In the genomic region with DNA sequence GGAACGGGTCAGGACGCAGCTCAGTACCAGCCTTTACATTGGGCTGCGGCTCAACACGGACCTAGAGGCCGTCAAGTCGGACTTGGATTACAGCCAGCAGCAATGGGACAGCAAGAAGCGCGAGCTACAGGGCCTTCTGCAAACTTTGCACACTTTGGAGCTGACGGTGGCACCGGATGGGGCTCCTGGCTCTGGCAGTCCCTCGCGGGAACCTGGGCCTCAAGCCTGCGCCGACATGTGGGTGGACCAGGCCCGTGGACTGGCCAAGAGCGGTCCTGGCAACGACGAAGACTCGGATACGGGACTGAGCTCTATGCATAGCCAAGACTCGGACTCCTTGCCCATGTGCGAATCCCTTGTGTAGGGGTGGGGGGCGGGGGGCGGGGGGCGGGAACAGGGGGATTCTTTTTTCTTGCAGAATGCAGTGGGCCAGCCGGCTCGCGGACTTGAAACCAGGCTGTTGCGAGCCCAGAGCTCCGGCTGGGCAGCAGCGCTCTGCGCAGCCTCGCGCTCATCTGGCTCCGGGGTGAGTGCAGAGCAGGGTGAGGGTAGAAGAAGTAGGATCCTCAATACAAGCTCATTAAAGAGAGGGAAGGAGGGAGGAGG, we compare ENCODE assay signal across 11 cellular contexts. TPM values are rescaled to one million over a fixed set of nuclear protein-coding genes. Genes with fewer than 3 reads are reported as not detected.
A peak's percentile ranks its signal among the peaks of the same experiment; 100 is the strongest.
DNase-seq lines count a peak whose midpoint lies in the region; ATAC-seq and TF ChIP-seq lines count a peak whose summit lies in the region.
"Had no signal": no experiment of that assay in that cellular context is flagged by ENCODE, and none has a peak within 500 bp of the region (broad histone marks: within the 10 kb centered on the region; RNA-seq: fewer than 3 reads in every experiment).

No MANE protein-coding gene starts in this region.

- peak overlapping the region; percentile 56 for H2AFZ ChIP-seq in parathyroid adenoma

- peak overlapping the region; percentile 76 for H3K4me2 ChIP-seq in parathyroid adenoma (ENCODE audit: low read length)

- H3K27ac ChIP-seq in parathyroid adenoma, result peak overlapping the region; percentile 92
- H3K27ac ChIP-seq: SJCRH30 had no signal

- no peaks in the 10 kb centered on the region for H3K79me2 ChIP-seq in parathyroid adenoma

- peaks cover 76% of the 10 kb centered on the region for H3K27me3 Mint-ChIP-seq in brain

- DNase-seq in GM03348 (ENCODE audit: low spot score), result peak; percentile 12
- no peak for DNase-seq in activated gamma-delta T cell (lab: John Stamatoyannopoulos, UW)
- DNase-seq in GM19238 (ENCODE audit: insufficient read length, low spot score), result no peak
- DNase-seq: HCEC 1CT, NCI-H1436 treated with DMSO at 0.1 percent for 48 hours, SJCRH30 had no signal

- peak overlapping the region; percentile 55; the same call in 1 of the 2 replicates for H3K4me3 ChIP-seq in iPS-18c (ENCODE audit: insufficient read depth, low read depth, low read length)
- peak overlapping the region; percentile 59 for H3K4me3 ChIP-seq in parathyroid adenoma (ENCODE audit: low read depth, low read length)
- H3K4me3 ChIP-seq: SJCRH30 had no signal

- H3K4me1 ChIP-seq in parathyroid adenoma, result peaks cover 6% of the 10 kb centered on the region
- H3K4me1 ChIP-seq: SJCRH30 had no signal

- ATAC-seq in GM18498 (IDR thresholded peaks at IDR 0.05; ENCODE audit: unreplicated experiment) (no peak), HG02970 (IDR thresholded peaks at IDR 0.05; ENCODE audit: low FRiP score, unreplicated experiment) (no peak)

- no peak for TF ChIP-seq CTCF in brain (conservative IDR thresholded peaks at IDR 0.05)
- no peak for TF ChIP-seq CTCF in parathyroid adenoma (IDR thresholded peaks at IDR 0.05)

- peak overlapping the region; percentile 83 to 93 (median 86) for H3K4me3 Mint-ChIP-seq in brain

- H3K9me3 ChIP-seq in iPS-18c (ENCODE audit: control insufficient read depth, insufficient read depth, low read length) (no peaks in the 10 kb centered on the region), parathyroid adenoma (ENCODE audit: control insufficient read depth, low read length) (no peaks in the 10 kb centered on the region)
- H3K9me3 ChIP-seq: SJCRH30 had no signal

- H3K36me3 ChIP-seq in parathyroid adenoma (ENCODE audit: control insufficient read depth, insufficient read depth, low read length), result no peaks in the 10 kb centered on the region
- H3K36me3 ChIP-seq: SJCRH30 had no signal

- peak overlapping the region; percentile 56 to 91 (median 87) for H3K27ac Mint-ChIP-seq in brain

- H3K4me1 Mint-ChIP-seq in brain, result peaks cover 47% of the 10 kb centered on the region

- H3K9me3 Mint-ChIP-seq in brain, result peaks cover 4 to 13% (median 8%) of the 10 kb centered on the region in 5 experiments

- no peaks in the 10 kb centered on the region for H3K36me3 Mint-ChIP-seq in brain

- peak overlapping the region; percentile 46 for H3K9ac ChIP-seq in parathyroid adenoma

- no peaks in the 10 kb centered on the region for H3K27me3 ChIP-seq in parathyroid adenoma (ENCODE audit: control insufficient read depth, insufficient read depth, low read length)
- H3K27me3 ChIP-seq: SJCRH30 had no signal

RNA-seq across cellular contexts. Expression of a gene that starts 1.7 kb away (rescaled TPM):
- 1.7 TPM for polyA plus RNA-seq in brain (ENCODE audit: insufficient read depth, low read depth, low replicate concordance)
